ENCODE assay signal across 8 cellular contexts in genomic region chr6:106360989-106361430, GRCh38. TPM values are rescaled to one million over a fixed set of nuclear protein-coding genes. Genes with fewer than 3 reads are reported as not detected.
DNase-seq lines count a peak whose midpoint lies in the region; ATAC-seq and TF ChIP-seq lines count a peak whose summit lies in the region.

No MANE protein-coding gene starts in this region.

- H3K4me1 Mint-ChIP-seq in activated CD8-positive, alpha-beta memory T cell treated with anti-CD3 and anti-CD28 coated beads, Interleukin-2, amount 10 ng/mL, durations not matched to agents 7 days and 5 days = peaks cover 10% of the 10 kb centered on the region
- peaks cover 1% of the 10 kb centered on the region for H3K4me1 Mint-ChIP-seq in progenitor cell of endocrine pancreas (ENCODE audit: low read depth)

- no peaks in the 10 kb centered on the region for H3K9me3 Mint-ChIP-seq in activated CD8-positive, alpha-beta memory T cell treated with anti-CD3 and anti-CD28 coated beads, Interleukin-2, amount 10 ng/mL, durations not matched to agents 7 days and 5 days (ENCODE audit: low read depth)
- no peaks in the 10 kb centered on the region for H3K9me3 Mint-ChIP-seq in progenitor cell of endocrine pancreas (ENCODE audit: low read depth)

- CTCF ChIA-PET in activated CD8-positive, alpha-beta memory T cell treated with anti-CD3 and anti-CD28 coated beads, Interleukin-2, amount 10 ng/mL, durations not matched to agents 7 days and 5 days (lab: Charles Lee) = interaction anchor here (0.8 to 3.5 kb wide), 24 partner anchors 10 to 261 kb away, joined by 3 to 41 read pairs (median 4); no protein-coding TSS in a partner anchor

- peak; percentile 13 for ATAC-seq in activated CD8-positive, alpha-beta memory T cell treated with anti-CD3 and anti-CD28 coated beads, Interleukin-2, amount 10 ng/mL, durations not matched to agents 7 days and 5 days
- ATAC-seq in GM21423 (IDR thresholded peaks at IDR 0.05; ENCODE audit: unreplicated experiment) = no peak
- no peak for ATAC-seq in sciatic nerve

- H3K36me3 ChIP-seq in HUES6 (ENCODE audit: control insufficient read depth, insufficient read depth, low read length) = no peaks in the 10 kb centered on the region

- peak; percentile 16 for DNase-seq in NCI-H2196 (lab: John Stamatoyannopoulos, UW; ENCODE audit: unreplicated experiment)
- no peak for DNase-seq in NCI-H2196 treated with DMSO at 0.1 percent for 48 hours (lab: John Stamatoyannopoulos, UW; ENCODE audit: unreplicated experiment)
- DNase-seq in activated CD8-positive, alpha-beta memory T cell treated with anti-CD3 and anti-CD28 coated beads, Interleukin-2, amount 10 ng/mL, durations not matched to agents 7 days and 5 days = peak; percentile 44
- no peak for DNase-seq in fibroblast of the aortic adventitia (ENCODE audit: low read depth)
- no peak for DNase-seq in progenitor cell of endocrine pancreas (ENCODE audit: low spot score, unreplicated experiment)
- no peak for DNase-seq in sciatic nerve (ENCODE audit: low spot score)

- H3K27ac Mint-ChIP-seq in activated CD8-positive, alpha-beta memory T cell treated with anti-CD3 and anti-CD28 coated beads, Interleukin-2, amount 10 ng/mL, durations not matched to agents 7 days and 5 days = no peak overlapping the region
- H3K27ac Mint-ChIP-seq in progenitor cell of endocrine pancreas = peak overlapping the region; percentile 67

- intact Hi-C loops in sciatic nerve (cut with DNase I) = no loop called here

- peak overlapping the region; percentile 65 for H3K4me3 Mint-ChIP-seq in activated CD8-positive, alpha-beta memory T cell treated with anti-CD3 and anti-CD28 coated beads, Interleukin-2, amount 10 ng/mL, durations not matched to agents 7 days and 5 days
- H3K4me3 Mint-ChIP-seq in progenitor cell of endocrine pancreas (ENCODE audit: low read depth) = peak overlapping the region; percentile 86

- peaks cover 23% of the 10 kb centered on the region for H3K27me3 ChIP-seq in HUES6 (ENCODE audit: control insufficient read depth, insufficient read depth, low read length)

- peak overlapping the region; percentile 9 for H3K9ac ChIP-seq in HUES6 (ENCODE audit: low read length)

- TF ChIP-seq CTCF in fibroblast of the aortic adventitia (IDR thresholded peaks at IDR 0.05; ENCODE audit: insufficient read depth, low read length) (no peak), progenitor cell of endocrine pancreas (IDR thresholded peaks at IDR 0.05; ENCODE audit: unreplicated experiment) (no peak)

- no peaks in the 10 kb centered on the region for H3K9me3 ChIP-seq in HUES6 (ENCODE audit: control insufficient read depth, insufficient read depth, low read depth, low read length)

- no peaks in the 10 kb centered on the region for H3K36me3 Mint-ChIP-seq in activated CD8-positive, alpha-beta memory T cell treated with anti-CD3 and anti-CD28 coated beads, Interleukin-2, amount 10 ng/mL, durations not matched to agents 7 days and 5 days
- no peaks in the 10 kb centered on the region for H3K36me3 Mint-ChIP-seq in progenitor cell of endocrine pancreas (ENCODE audit: insufficient read depth)

- H3K4me3 ChIP-seq in HUES6 (ENCODE audit: low read depth, low read length) = peak overlapping the region; percentile 85
- H3K4me3 ChIP-seq in fibroblast of the aortic adventitia (ENCODE audit: low read depth, low read length) = peak overlapping the region; percentile 47

- H3K4me1 ChIP-seq in HUES6 (ENCODE audit: control insufficient read depth, insufficient read depth, low read length) = 0 out of 2 replicates have a peak, but pooled peaks cover 3% of the 10 kb centered on the region

- H3K27me3 Mint-ChIP-seq in activated CD8-positive, alpha-beta memory T cell treated with anti-CD3 and anti-CD28 coated beads, Interleukin-2, amount 10 ng/mL, durations not matched to agents 7 days and 5 days = peaks cover 62% of the 10 kb centered on the region
- H3K27me3 Mint-ChIP-seq in progenitor cell of endocrine pancreas = peaks cover 25% of the 10 kb centered on the region

- H3K27ac ChIP-seq in HUES6 (ENCODE audit: low read depth, low read length) = no peak overlapping the region

RNA-seq across cellular contexts. Expression of gene CRYBG1, which starts 0.5 kb away (rescaled TPM):
- total RNA-seq in activated CD8-positive, alpha-beta memory T cell treated with anti-CD3 and anti-CD28 coated beads, Interleukin-2, amount 10 ng/mL, durations not matched to agents 7 days and 5 days = 10 to 100 TPM; 44.1 to 62.7 TPM
- total RNA-seq in fibroblast of the aortic adventitia (ENCODE audit: low replicate concordance) (19.3 and 105 TPM in 2 replicates), progenitor cell of endocrine pancreas (3.0 and 3.4 TPM in 2 replicates), sciatic nerve (10.7 TPM)

RNA-seq across cellular contexts. Expression of gene ATG5, which starts 35.5 kb away (rescaled TPM):
- total RNA-seq in activated CD8-positive, alpha-beta memory T cell treated with anti-CD3 and anti-CD28 coated beads, Interleukin-2, amount 10 ng/mL, durations not matched to agents 7 days and 5 days = 10 to 100 TPM; 42.6 to 43.0 TPM
- 31.0 and 45.4 TPM in 2 replicates for total RNA-seq in fibroblast of the aortic adventitia (ENCODE audit: low replicate concordance)
- total RNA-seq in progenitor cell of endocrine pancreas = 39.6 and 40.8 TPM in 2 replicates
- total RNA-seq in sciatic nerve = 27.8 TPM

Comparison
In these comparisons a context has a peak if more than half of its experiments do, and no peak if none do; other contexts are left out.
1. DNase-seq: peak in NCI-H2196 (single experiment) and activated CD8-positive, alpha-beta memory T cell treated with anti-CD3 and anti-CD28 coated beads, Interleukin-2, amount 10 ng/mL, durations not matched to agents 7 days and 5 days (single experiment); none in NCI-H2196 treated with DMSO at 0.1 percent for 48 hours (single experiment), fibroblast of the aortic adventitia (single experiment), progenitor cell of endocrine pancreas (single experiment) and sciatic nerve (single experiment).